1 cellular context compared by ENCODE assay signal in the genomic region with DNA sequence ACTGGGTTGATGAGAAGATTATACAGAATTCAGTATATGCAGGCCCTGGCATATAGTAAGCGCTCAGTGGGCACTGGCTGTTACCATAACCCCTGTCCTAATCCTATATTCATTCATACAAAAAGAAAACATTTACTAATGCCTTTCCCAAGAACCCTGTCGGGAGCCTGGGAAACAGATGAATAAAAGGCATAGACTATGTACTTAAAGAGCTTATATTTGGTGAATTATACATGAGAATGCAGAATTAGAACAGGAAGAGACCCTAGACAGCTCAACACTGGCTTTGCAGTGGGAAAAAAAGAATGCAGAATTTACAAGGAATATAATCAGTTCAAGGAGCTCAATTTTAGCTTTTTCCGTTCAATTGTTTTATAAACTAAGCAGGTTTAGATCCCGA.
TF ChIP-seq lines count a peak whose summit lies in the region.

No MANE protein-coding gene starts in this region.

TF ChIP-seq in HEK293T, 16 proteins besides CTCF, POLR2A, EP300 and RAD21 (continued from another document):
- TF ChIP-seq BHLHE40 (IDR thresholded peaks at IDR 0.05; ENCODE audit: borderline replicate concordance) (no peak), ELF4 (IDR thresholded peaks at IDR 0.05) (no peak), SP1 (IDR thresholded peaks at IDR 0.05) (no peak), SUZ12 (IDR thresholded peaks at IDR 0.05) (no peak), ZNF384 (IDR thresholded peaks at IDR 0.05) (no peak), CTBP1 (IDR thresholded peaks at IDR 0.05; ENCODE audit: borderline replicate concordance) (no peak), NFRKB (IDR thresholded peaks at IDR 0.05) (no peak), LEF1 (IDR thresholded peaks at IDR 0.05; ENCODE audit: borderline replicate concordance) (no peak), HDGF (IDR thresholded peaks at IDR 0.05; ENCODE audit: borderline replicate concordance) (no peak), FOXM1 (IDR thresholded peaks at IDR 0.05; ENCODE audit: borderline replicate concordance) (no peak), ARNT (IDR thresholded peaks at IDR 0.05) (no peak), L3MBTL2 (conservative IDR thresholded peaks at IDR 0.05) (no peak)
- TF ChIP-seq, protein P1, sequence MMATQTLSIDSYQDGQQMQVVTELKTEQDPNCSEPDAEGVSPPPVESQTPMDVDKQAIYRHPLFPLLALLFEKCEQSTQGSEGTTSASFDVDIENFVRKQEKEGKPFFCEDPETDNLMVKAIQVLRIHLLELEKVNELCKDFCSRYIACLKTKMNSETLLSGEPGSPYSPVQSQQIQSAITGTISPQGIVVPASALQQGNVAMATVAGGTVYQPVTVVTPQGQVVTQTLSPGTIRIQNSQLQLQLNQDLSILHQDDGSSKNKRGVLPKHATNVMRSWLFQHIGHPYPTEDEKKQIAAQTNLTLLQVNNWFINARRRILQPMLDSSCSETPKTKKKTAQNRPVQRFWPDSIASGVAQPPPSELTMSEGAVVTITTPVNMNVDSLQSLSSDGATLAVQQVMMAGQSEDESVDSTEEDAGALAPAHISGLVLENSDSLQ (IDR thresholded peaks at IDR 0.05): no peak
